ENCODE assay signal across 8 cellular contexts in the genomic region with DNA sequence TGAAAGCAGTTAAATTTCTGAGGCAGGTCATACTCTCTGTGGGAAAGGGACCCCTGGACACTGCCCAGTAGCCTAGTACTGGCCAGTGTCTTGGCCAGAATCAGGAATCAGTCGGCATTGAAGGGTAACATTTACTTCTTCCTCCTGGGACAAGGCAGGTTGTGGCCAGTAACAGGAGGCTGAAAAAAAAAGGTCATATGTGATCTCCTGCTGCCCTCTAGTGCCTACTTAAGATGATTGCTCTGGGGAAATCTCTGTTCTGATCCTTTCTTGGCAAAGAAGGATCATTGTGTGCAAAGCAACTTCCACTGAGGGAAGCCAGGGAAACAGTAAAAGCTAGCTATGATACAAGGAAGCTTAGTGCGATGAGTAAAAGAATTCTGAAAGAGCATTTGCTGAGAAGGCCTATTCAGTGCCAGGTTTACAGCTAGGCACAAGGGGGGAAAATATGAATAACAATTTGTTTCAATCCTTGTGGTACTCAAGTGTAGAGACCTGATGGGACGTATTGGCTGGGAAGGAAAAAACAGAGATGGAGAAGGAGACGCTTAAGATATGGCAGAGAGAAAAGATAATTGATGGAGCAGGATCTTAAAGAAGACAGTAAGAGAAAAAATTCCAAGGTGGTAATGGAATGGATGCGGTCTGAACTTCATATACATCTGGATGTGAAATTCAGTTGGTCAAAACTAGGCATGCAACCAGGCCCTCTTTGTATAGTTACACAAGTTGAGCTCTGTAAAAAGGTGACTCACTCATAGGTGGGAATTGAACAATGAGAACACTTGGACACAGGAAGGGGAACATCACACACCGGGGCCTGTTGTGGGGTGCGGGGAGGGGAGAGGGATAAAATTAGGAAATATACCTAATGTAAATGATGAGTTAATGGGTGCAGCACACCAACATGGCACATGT. TPM values are rescaled to one million over a fixed set of nuclear protein-coding genes. Genes with fewer than 3 reads are reported as not detected.
DNase-seq lines count a peak whose midpoint lies in the region; ATAC-seq and TF ChIP-seq lines count a peak whose summit lies in the region.

No MANE protein-coding gene starts in this region.

- H3K4me3 ChIP-seq in AG04449 (ENCODE audit: low read depth, low read length) (no peak overlapping the region), GM12865 (ENCODE audit: low read depth, low read length) (no peak overlapping the region), HFF-Myc (replicated peaks; ENCODE audit: low read depth, low read length) (no peak overlapping the region)

- peak; percentile 74 for TF ChIP-seq CTCF in AG04449 (IDR thresholded peaks at IDR 0.05; ENCODE audit: insufficient read depth, low read length, missing control alignments)
- TF ChIP-seq CTCF in GM12865 (IDR thresholded peaks at IDR 0.05; ENCODE audit: insufficient read depth, low read depth, low read length, missing control alignments), result peak; percentile 70
- TF ChIP-seq CTCF in HFF-Myc (IDR thresholded peaks at IDR 0.05; ENCODE audit: low read depth, low read length, missing control alignments), result peak; percentile 65

- in situ Hi-C loops in SK-MEL-5 (cut with HindIII; ENCODE audit: low pct_unique_long_range_greater_than_20kb, low sequenced_read_pairs), result loop anchor here (10.0 kb wide), 1 partner anchor 76 kb away; no protein-coding TSS in a partner anchor

- CTCF ChIA-PET in AG04449 (lab: Yijun Ruan, JAX), result interaction anchor here (0.8 to 10.3 kb wide), 16 partner anchors 9 to 1078 kb away, joined by 3 to 76 read pairs (median 4); no protein-coding TSS in a partner anchor

- peak; percentile 61 for DNase-seq in AG04449 (ENCODE audit: low read depth, low spot score)
- peak; percentile 71 for DNase-seq in GM12865 (ENCODE audit: low read depth)
- DNase-seq in HFF-Myc (ENCODE audit: extremely low read depth, low read depth), result peak; percentile 60
- DNase-seq in NAMALWA (ENCODE audit: low spot score), result peak; percentile 60
- peak; percentile 79 for DNase-seq in SK-MEL-5 (ENCODE audit: low read depth, low spot score)
- DNase-seq in myocyte (ENCODE audit: low read depth), result peak; percentile 71

- peak; percentile 90 for ATAC-seq in esophagus mucosa
- no peak for ATAC-seq in GM19467 (IDR thresholded peaks at IDR 0.05; ENCODE audit: unreplicated experiment)

- POLR2A ChIA-PET in AG04449 (lab: Yijun Ruan, JAX), result no interaction called here

RNA-seq across cellular contexts. Expression of a gene that starts 25.8 kb away (rescaled TPM):
- total RNA-seq in SK-MEL-5 (2014; rRNA removed; shearing (Covaris generic)), result 29.8 and 30.4 TPM in 2 replicates
- 20.6 and 24.8 TPM in 2 replicates for polyA plus RNA-seq in SK-MEL-5 (2015; cell fraction: cytosol; rRNA removed)
- 15.4 and 23.5 TPM in 2 replicates for polyA plus RNA-seq in SK-MEL-5 (2015; cell fraction: nucleus; rRNA removed)
- total RNA-seq in esophagus mucosa (10.6 TPM), myocyte (17.4 and 17.8 TPM in 2 replicates)
- 20.0 TPM for polyA plus RNA-seq in myocyte (2012)
